Comparison of ENCODE assay signal across 8 cellular contexts in genomic region chr2:60553992-60554648, GRCh38. TPM values are rescaled to one million over a fixed set of nuclear protein-coding genes. Genes with fewer than 3 reads are reported as not detected.
A peak's percentile ranks its signal among the peaks of the same experiment; 100 is the strongest.
DNase-seq lines count a peak whose midpoint lies in the region; ATAC-seq and TF ChIP-seq lines count a peak whose summit lies in the region.

No MANE protein-coding gene starts in this region.

- H3K4me1 ChIP-seq in ovary (ENCODE audit: insufficient read depth): peaks cover 4% of the 10 kb centered on the region

- CTCF ChIA-PET in activated CD8-positive, alpha-beta T cell treated with anti-CD3 and anti-CD28 coated beads for 36 hours (lab: Charles Lee): interaction anchor here (1.2 kb wide), 1 partner anchor 28 kb away, joined by 5 read pairs; no protein-coding TSS in a partner anchor

- peak; percentile 38 for DNase-seq in activated CD4-positive, CD25-positive, alpha-beta regulatory T cell treated with anti-CD3 and anti-CD28 coated beads, Interleukin-2, amount 50 U/mL, for 72 hours
- DNase-seq in activated CD4-positive, CD25-positive, alpha-beta regulatory T cell (lab: John Stamatoyannopoulos, UW): no peak
- peak; percentile 28 for DNase-seq in HuH-7.5 (ENCODE audit: low spot score)
- peak; percentile 23 for DNase-seq in activated CD8-positive, alpha-beta T cell treated with anti-CD3 and anti-CD28 coated beads for 36 hours
- peak in 31 of 42 donors; percentile 44 to 81 (median 60) for DNase-seq in head of caudate nucleus
- DNase-seq in ovary: peak in 3 of 5 donors; percentile 24 to 39 (median 39)
- no peak for DNase-seq in occipital lobe (lab: John Stamatoyannopoulos, UW)

- intact Hi-C loops in activated CD8-positive, alpha-beta T cell treated with anti-CD3 and anti-CD28 coated beads for 36 hours (cut with micrococcal nuclease): loop anchor here (10.0 kb wide), 2 partner anchors 669 to 1249 kb away; no protein-coding TSS in a partner anchor
- intact Hi-C loops in head of caudate nucleus (cut with DNase I) (loop anchor here (5.0 kb wide), 2 partner anchors 257 to 1252 kb away; no protein-coding TSS in a partner anchor), ovary (cut with DNase I) (no loop called here)

- H3K4me1 Mint-ChIP-seq in activated CD8-positive, alpha-beta T cell treated with anti-CD3 and anti-CD28 coated beads for 36 hours (ENCODE audit: low read depth): peaks cover 43% of the 10 kb centered on the region

- POLR2A ChIA-PET in activated CD8-positive, alpha-beta T cell treated with anti-CD3 and anti-CD28 coated beads for 36 hours (lab: Charles Lee): no interaction called here

- H3K36me3 Mint-ChIP-seq in activated CD8-positive, alpha-beta T cell treated with anti-CD3 and anti-CD28 coated beads for 36 hours (ENCODE audit: low read depth): no peaks in the 10 kb centered on the region

- no peak for TF ChIP-seq EP300 in ovary (IDR thresholded peaks at IDR 0.05)

- H3K27ac ChIP-seq in ovary: no peak overlapping the region

- no peaks in the 10 kb centered on the region for H3K36me3 ChIP-seq in ovary

- TF ChIP-seq CTCF in activated CD8-positive, alpha-beta T cell treated with anti-CD3 and anti-CD28 coated beads for 36 hours (IDR thresholded peaks at IDR 0.05): no peak
- no peak for TF ChIP-seq CTCF in ovary (IDR thresholded peaks at IDR 0.05)

- H3K9me3 ChIP-seq in ovary: peaks cover 0 to 3% of the 10 kb centered on the region in 2 donors

- no peak overlapping the region for H3K27ac Mint-ChIP-seq in activated CD8-positive, alpha-beta T cell treated with anti-CD3 and anti-CD28 coated beads for 36 hours

- no peaks in the 10 kb centered on the region for H3K9me3 Mint-ChIP-seq in activated CD8-positive, alpha-beta T cell treated with anti-CD3 and anti-CD28 coated beads for 36 hours

- WGBS in ovary, 3 donors: 0% methylated on average over 57 to 61 of the region's 61 CpGs

- peaks cover 55% of the 10 kb centered on the region for H3K27me3 Mint-ChIP-seq in activated CD8-positive, alpha-beta T cell treated with anti-CD3 and anti-CD28 coated beads for 36 hours

- H3K4me3 ChIP-seq in ovary: peak overlapping the region; percentile 50

- ATAC-seq in activated CD8-positive, alpha-beta T cell treated with anti-CD3 and anti-CD28 coated beads for 36 hours: peak; percentile 3
- ATAC-seq in HG02763 (IDR thresholded peaks at IDR 0.05; ENCODE audit: unreplicated experiment): no peak

- TF ChIP-seq POLR2A in ovary (IDR thresholded peaks at IDR 0.05): no peak

- no peaks in the 10 kb centered on the region for H3K27me3 ChIP-seq in ovary

- H3K4me3 Mint-ChIP-seq in activated CD8-positive, alpha-beta T cell treated with anti-CD3 and anti-CD28 coated beads for 36 hours: peak overlapping the region; percentile 76

RNA-seq across cellular contexts. Expression of gene BCL11A, which starts 0.7 kb away (rescaled TPM):
- total RNA-seq in activated CD8-positive, alpha-beta T cell treated with anti-CD3 and anti-CD28 coated beads for 36 hours: under 1 TPM; 0.45 to 0.54 TPM
- 1 to 10 TPM in 6 of 7 donors, not detected in 1; 2.1 to 5.7 (median 3.6) TPM for total RNA-seq in ovary
- 1 to 10 TPM in 1 of 2 donors, under 1 TPM in 1; 0.81 to 2.5 TPM for polyA plus RNA-seq in ovary
- total RNA-seq in occipital lobe: 128 TPM

Comparison
In these comparisons a context has a peak if more than half of its experiments do, and no peak if none do; other contexts are left out.
1. DNase-seq: peak in activated CD4-positive, CD25-positive, alpha-beta regulatory T cell treated with anti-CD3 and anti-CD28 coated beads, Interleukin-2, amount 50 U/mL, for 72 hours (single experiment), HuH-7.5 (single experiment), activated CD8-positive, alpha-beta T cell treated with anti-CD3 and anti-CD28 coated beads for 36 hours (single experiment), head of caudate nucleus (31 of 42) and ovary (3 of 5); none in activated CD4-positive, CD25-positive, alpha-beta regulatory T cell (0 of 4) and occipital lobe (single experiment).
2. RNA of gene BCL11A, which starts 0.7 kb away (total RNA-seq): 128 TPM in occipital lobe (single experiment); 2.1 to 5.7 TPM in ovary and 0.45 to 0.54 TPM in activated CD8-positive, alpha-beta T cell treated with anti-CD3 and anti-CD28 coated beads for 36 hours; every median in the first group is over 10 times any median in the second.
3. intact Hi-C loops: an anchor here in activated CD8-positive, alpha-beta T cell treated with anti-CD3 and anti-CD28 coated beads for 36 hours (10.0 kb wide) and head of caudate nucleus (5.0 kb wide); none called in ovary.